9 cellular contexts compared by ENCODE assay signal in the genomic region with DNA sequence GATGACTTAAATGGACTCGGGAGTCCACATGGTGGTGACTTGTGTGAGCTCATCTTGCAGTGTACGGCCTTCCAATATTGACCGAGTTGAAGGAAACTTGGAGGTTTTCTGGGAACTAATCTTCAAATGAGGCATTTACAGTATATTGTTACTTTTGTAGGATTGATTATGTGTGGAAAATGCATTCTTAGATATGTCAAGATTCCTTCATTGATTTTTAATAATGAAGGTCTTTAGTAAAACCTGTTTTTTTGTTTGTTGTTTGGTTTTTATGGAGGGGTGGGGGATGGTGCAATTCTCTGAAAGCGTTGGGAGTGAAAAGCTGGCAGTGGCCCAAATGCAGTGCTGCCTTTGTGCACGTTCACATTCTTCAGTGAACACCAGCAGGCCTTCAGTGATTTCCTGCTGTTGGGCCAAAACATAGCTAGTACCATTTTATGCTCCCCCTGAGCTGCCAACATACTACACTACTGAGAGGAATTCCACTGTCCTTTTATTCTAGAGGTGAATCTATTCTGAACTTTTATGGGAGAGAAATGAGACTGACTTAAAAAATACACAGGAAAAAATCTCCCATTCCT. TPM values are rescaled to one million over a fixed set of nuclear protein-coding genes. Genes with fewer than 3 reads are reported as not detected.
DNase-seq lines count a peak whose midpoint lies in the region; ATAC-seq, FAIRE-seq and TF ChIP-seq lines count a peak whose summit lies in the region.
"Had no signal": no experiment of that assay in that cellular context is flagged by ENCODE, and none has a peak within 500 bp of the region (broad histone marks: within the 10 kb centered on the region; RNA-seq: fewer than 3 reads in every experiment).

No MANE protein-coding gene starts in this region.

- in situ Hi-C loops in gastrocnemius medialis (cut with MboI; ENCODE audit: low sequenced_read_pairs in 4 of 4): no loop called here

- H3K27ac ChIP-seq in RWPE2 (ENCODE audit: poor library complexity, severe bottlenecking): peak overlapping the region; percentile 88
- H3K27ac ChIP-seq in gastrocnemius medialis: peak overlapping the region; percentile 54 to 75 (median 70)
- H3K27ac ChIP-seq in dorsolateral prefrontal cortex: peak overlapping the region in 22 of 59 donors; percentile 2 to 69 (median 30)

- TF ChIP-seq CTCF in RWPE2 (IDR thresholded peaks at IDR 0.05; ENCODE audit: poor library complexity, severe bottlenecking) (no peak), fibroblast of pulmonary artery (IDR thresholded peaks at IDR 0.05; ENCODE audit: low read length, missing control alignments) (no peak), gastrocnemius medialis (IDR thresholded peaks at IDR 0.05 in 4 of 5, conservative IDR thresholded peaks at IDR 0.05 in 1 of 5) (no peak), dorsolateral prefrontal cortex (IDR thresholded peaks at IDR 0.05 in 54 of 56, conservative IDR thresholded peaks at IDR 0.05 in 2 of 56; ENCODE audit: low read depth in 1 of 56, partially characterized antibody in 56 of 56) (no peak)

- FAIRE-seq in GM19239 (lab: Jason Lieb, UNC): no peak

- DNase-seq in NCI-H2029 treated with DMSO at 0.1 percent for 48 hours (lab: John Stamatoyannopoulos, UW): peak; percentile 7
- no peak for DNase-seq in NCI-H2029 (lab: John Stamatoyannopoulos, UW)
- DNase-seq in RWPE2 (ENCODE audit: low spot score): no peak
- peak; percentile 82 for DNase-seq in fibroblast of pulmonary artery (ENCODE audit: low read depth)
- no peak for DNase-seq in gastrocnemius medialis
- no peak for DNase-seq in dorsolateral prefrontal cortex
- DNase-seq in NOMO-1 treated with DMSO at 0.1 percent for 48 hours (lab: John Stamatoyannopoulos, UW; ENCODE audit: unreplicated experiment): no peak
- no peak for DNase-seq in GM19239 (ENCODE audit: insufficient read length, low spot score)
- DNase-seq: cerebellar nuclear complex had no signal

- H3K4me1 ChIP-seq in RWPE2 (ENCODE audit: insufficient read depth, poor library complexity, severe bottlenecking) (peaks cover 41% of the 10 kb centered on the region), gastrocnemius medialis (peaks cover 54 to 63% of the 10 kb centered on the region in 2 donors)

- H3K36me3 ChIP-seq in RWPE2 (ENCODE audit: low read depth): peaks cover 5% of the 10 kb centered on the region
- H3K36me3 ChIP-seq in gastrocnemius medialis: no peaks in the 10 kb centered on the region

- H3K27me3 ChIP-seq in RWPE2 (ENCODE audit: insufficient read depth, poor library complexity, severe bottlenecking): no peaks in the 10 kb centered on the region
- no peaks in the 10 kb centered on the region for H3K27me3 ChIP-seq in gastrocnemius medialis
- H3K27me3 ChIP-seq in dorsolateral prefrontal cortex: no peaks in the 10 kb centered on the region

- intact Hi-C loops in gastrocnemius medialis (cut with DNase I; ENCODE audit: low total_unique reads) (no loop called here), dorsolateral prefrontal cortex (cut with DNase I) (no loop called here)

- H3K4me3 ChIP-seq in RWPE2 (ENCODE audit: severe bottlenecking) (no peak overlapping the region), fibroblast of pulmonary artery (replicated peaks; ENCODE audit: low read depth, low read length) (no peak overlapping the region), gastrocnemius medialis (no peak overlapping the region), dorsolateral prefrontal cortex (no peak overlapping the region)

- no peak for ATAC-seq in RWPE2 (ENCODE audit: low read depth)
- ATAC-seq in gastrocnemius medialis: peak in 1 of 2 donors; percentile 29

- H3K9me3 ChIP-seq in RWPE2 (ENCODE audit: severe bottlenecking): peaks cover 19% of the 10 kb centered on the region
- no peaks in the 10 kb centered on the region for H3K9me3 ChIP-seq in gastrocnemius medialis

- TF ChIP-seq POLR2A in gastrocnemius medialis (IDR thresholded peaks at IDR 0.05): no peak

RNA-seq across cellular contexts. Expression of a gene that starts 50.4 kb away (rescaled TPM):
- total RNA-seq in gastrocnemius medialis (10 to 100 TPM; 23.9 to 68.1 (median 39.5) TPM), dorsolateral prefrontal cortex (100 to 1,000 TPM in 53 of 120 experiments, 10 to 100 TPM in 67; 62.3 to 136 (median 97.7) TPM)

Comparison
In these comparisons a context has a peak if more than half of its experiments do, and no peak if none do; other contexts are left out.
1. DNase-seq: peak in NCI-H2029 treated with DMSO at 0.1 percent for 48 hours (single experiment) and fibroblast of pulmonary artery (single experiment); none in NCI-H2029 (single experiment), RWPE2 (single experiment), gastrocnemius medialis (0 of 2), dorsolateral prefrontal cortex (0 of 10), NOMO-1 treated with DMSO at 0.1 percent for 48 hours (single experiment) and GM19239 (single experiment).